24 cellular contexts compared by ENCODE assay signal in genomic region chr20:52224920-52225319, GRCh38.
"Had no signal": no experiment of that assay in that cellular context is flagged by ENCODE, and none has a peak within 500 bp of the region (broad histone marks: within the 10 kb centered on the region; RNA-seq: fewer than 3 reads in every experiment).

No MANE protein-coding gene starts in this region.

- DNase-seq: KBM-7; MV-4-11; NCI-H1048; NCI-H1105; NCI-H1417; NCI-H146; NCI-H1694 treated with DMSO at 0.1 percent for 48 hours; NCI-H1930; NCI-H2081; NCI-H2171; NCI-H226; NCI-H446; NCI-H510A; NCI-H524 treated with DMSO at 0.1 percent for 48 hours; NCI-H69; NCI-H774; NK-92 treated with Interleukin-12 subunit alpha and Interleukin-12 subunit beta, amount 100 ng/mL, for 24 hours; PC-3; SHP77; SK-N-SH; SW 1271 had no signal

- H3K4me2 ChIP-seq: SK-N-SH had no signal

- H3K9ac ChIP-seq: SK-N-SH had no signal

- H3K27ac ChIP-seq: HL-60, RWPE1 had no signal

- ATAC-seq: Panc1, PC-3 had no signal

- H3K9me3 ChIP-seq: SK-N-SH had no signal
